In the genomic region with DNA sequence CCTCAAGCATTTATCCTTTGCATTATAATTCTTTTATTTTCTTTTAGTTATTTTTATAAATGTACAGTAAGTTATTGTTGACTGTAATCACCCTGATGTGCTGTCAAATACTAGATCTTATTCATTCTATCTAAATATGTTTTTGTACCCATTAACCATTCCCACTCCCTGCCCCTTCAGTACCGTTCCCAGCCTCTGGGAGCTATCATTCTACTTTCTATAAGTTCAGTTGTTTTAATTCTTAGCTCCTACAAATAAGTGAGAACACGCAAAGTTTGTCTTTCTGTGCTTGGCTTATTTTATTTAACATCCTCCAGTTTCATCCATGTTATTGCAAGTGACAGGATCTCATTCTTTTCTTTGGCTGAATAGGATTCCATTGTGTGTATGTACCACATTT, we compare ENCODE assay signal across 1 cellular context.
TF ChIP-seq lines count a peak whose summit lies in the region.

No MANE protein-coding gene starts in this region.

TF ChIP-seq in SK-N-SH, 30 proteins besides CTCF, POLR2A, EP300 and RAD21 (continued from another document):
- TF ChIP-seq, protein P1, sequence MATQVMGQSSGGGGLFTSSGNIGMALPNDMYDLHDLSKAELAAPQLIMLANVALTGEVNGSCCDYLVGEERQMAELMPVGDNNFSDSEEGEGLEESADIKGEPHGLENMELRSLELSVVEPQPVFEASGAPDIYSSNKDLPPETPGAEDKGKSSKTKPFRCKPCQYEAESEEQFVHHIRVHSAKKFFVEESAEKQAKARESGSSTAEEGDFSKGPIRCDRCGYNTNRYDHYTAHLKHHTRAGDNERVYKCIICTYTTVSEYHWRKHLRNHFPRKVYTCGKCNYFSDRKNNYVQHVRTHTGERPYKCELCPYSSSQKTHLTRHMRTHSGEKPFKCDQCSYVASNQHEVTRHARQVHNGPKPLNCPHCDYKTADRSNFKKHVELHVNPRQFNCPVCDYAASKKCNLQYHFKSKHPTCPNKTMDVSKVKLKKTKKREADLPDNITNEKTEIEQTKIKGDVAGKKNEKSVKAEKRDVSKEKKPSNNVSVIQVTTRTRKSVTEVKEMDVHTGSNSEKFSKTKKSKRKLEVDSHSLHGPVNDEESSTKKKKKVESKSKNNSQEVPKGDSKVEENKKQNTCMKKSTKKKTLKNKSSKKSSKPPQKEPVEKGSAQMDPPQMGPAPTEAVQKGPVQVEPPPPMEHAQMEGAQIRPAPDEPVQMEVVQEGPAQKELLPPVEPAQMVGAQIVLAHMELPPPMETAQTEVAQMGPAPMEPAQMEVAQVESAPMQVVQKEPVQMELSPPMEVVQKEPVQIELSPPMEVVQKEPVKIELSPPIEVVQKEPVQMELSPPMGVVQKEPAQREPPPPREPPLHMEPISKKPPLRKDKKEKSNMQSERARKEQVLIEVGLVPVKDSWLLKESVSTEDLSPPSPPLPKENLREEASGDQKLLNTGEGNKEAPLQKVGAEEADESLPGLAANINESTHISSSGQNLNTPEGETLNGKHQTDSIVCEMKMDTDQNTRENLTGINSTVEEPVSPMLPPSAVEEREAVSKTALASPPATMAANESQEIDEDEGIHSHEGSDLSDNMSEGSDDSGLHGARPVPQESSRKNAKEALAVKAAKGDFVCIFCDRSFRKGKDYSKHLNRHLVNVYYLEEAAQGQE (IDR thresholded peaks at IDR 0.05; ENCODE audit: low read depth, low read length), result no peak
